ENCODE assay signal across 20 cellular contexts in genomic region chr10:71290806-71291205, GRCh38. TPM values are rescaled to one million over a fixed set of nuclear protein-coding genes. Genes with fewer than 3 reads are reported as not detected.
A peak's percentile ranks its signal among the peaks of the same experiment; 100 is the strongest.
DNase-seq lines count a peak whose midpoint lies in the region; ATAC-seq, FAIRE-seq and TF ChIP-seq lines count a peak whose summit lies in the region.
"Had no signal": no experiment of that assay in that cellular context is flagged by ENCODE, and none has a peak within 500 bp of the region (broad histone marks: within the 10 kb centered on the region; RNA-seq: fewer than 3 reads in every experiment).

No MANE protein-coding gene starts in this region.

- ATAC-seq in Right ventricle myocardium superior (ENCODE audit: poor library complexity) = no peak
- ATAC-seq in lower lobe of right lung = no peak

- no peak for TF ChIP-seq POLR2A in esophagus muscularis mucosa (IDR thresholded peaks at IDR 0.05; ENCODE audit: low read depth)

- no peak for TF ChIP-seq CTCF in right atrium auricular region (IDR thresholded peaks at IDR 0.05)
- no peak for TF ChIP-seq CTCF in lower lobe of right lung (IDR thresholded peaks at IDR 0.05)
- no peak for TF ChIP-seq CTCF in dorsolateral prefrontal cortex (IDR thresholded peaks at IDR 0.05 in 54 of 56, conservative IDR thresholded peaks at IDR 0.05 in 2 of 56; ENCODE audit: low read depth in 1 of 56, partially characterized antibody in 56 of 56)
- no peak for TF ChIP-seq CTCF in esophagus muscularis mucosa (IDR thresholded peaks at IDR 0.05)

- no peak for TF ChIP-seq EP300 in esophagus muscularis mucosa (IDR thresholded peaks at IDR 0.05)

- H3K27me3 ChIP-seq in right atrium auricular region (no peaks in the 10 kb centered on the region), lower lobe of right lung (ENCODE audit: low read depth) (no peaks in the 10 kb centered on the region), dorsolateral prefrontal cortex (no peaks in the 10 kb centered on the region), esophagus muscularis mucosa (no peaks in the 10 kb centered on the region)
- H3K27me3 ChIP-seq: BE2C, SJSA1 had no signal

- intact Hi-C loops in Right ventricle myocardium superior (cut with DNase I) = no loop called here
- intact Hi-C loops in lower lobe of right lung (cut with DNase I) = no loop called here
- intact Hi-C loops in dorsolateral prefrontal cortex (cut with DNase I) = no loop called here
- intact Hi-C loops in esophagus muscularis mucosa (cut with DNase I) = no loop called here

- DNase-seq in Right ventricle myocardium superior (peak; percentile 26), right atrium auricular region (ENCODE audit: low spot score) (no peak), RCC 7860 (ENCODE audit: low spot score) (peak; percentile 61), lower lobe of right lung (peak; percentile 35), dorsolateral prefrontal cortex (no peak), esophagus muscularis mucosa (ENCODE audit: extremely low spot score) (no peak), 8988T (no peak)
- DNase-seq: BE2C; CD4-positive, alpha-beta T cell; COR-L47; DMS79; NCI-H1092; NCI-H2029 treated with DMSO at 0.1 percent for 48 hours; NCI-H2171; NCI-H524 treated with DMSO at 0.1 percent for 48 hours; PC-9 had no signal

- H3K4me3 ChIP-seq in right atrium auricular region = no peak overlapping the region
- no peak overlapping the region for H3K4me3 ChIP-seq in lower lobe of right lung
- H3K4me3 ChIP-seq in dorsolateral prefrontal cortex = no peak overlapping the region
- no peak overlapping the region for H3K4me3 ChIP-seq in esophagus muscularis mucosa
- H3K4me3 ChIP-seq: PC-9, SJSA1 had no signal

- WGBS in esophagus muscularis mucosa = 93% methylated on average over 3 of the region's 17 CpGs

- H3K27ac ChIP-seq in right atrium auricular region = no peak overlapping the region
- no peak overlapping the region for H3K27ac ChIP-seq in lower lobe of right lung
- peak overlapping the region in 1 of 59 donors; percentile 43 for H3K27ac ChIP-seq in dorsolateral prefrontal cortex
- H3K27ac ChIP-seq in esophagus muscularis mucosa (replicated peaks in 1 of 4) = no peak overlapping the region
- H3K27ac ChIP-seq: PC-9, SJSA1 had no signal

- no peaks in the 10 kb centered on the region for H3K4me1 ChIP-seq in right atrium auricular region
- H3K4me1 ChIP-seq in lower lobe of right lung = peaks cover 15% of the 10 kb centered on the region
- H3K4me1 ChIP-seq in esophagus muscularis mucosa = peaks cover 0 to 5% (median 0%) of the 10 kb centered on the region in 4 donors
- H3K4me1 ChIP-seq: SJSA1 had no signal

- H3K9me3 ChIP-seq in right atrium auricular region (no peaks in the 10 kb centered on the region), lower lobe of right lung (no peaks in the 10 kb centered on the region), esophagus muscularis mucosa (no peaks in the 10 kb centered on the region)
- H3K9me3 ChIP-seq: BE2C, SJSA1 had no signal

- peaks cover 51% of the 10 kb centered on the region for H3K36me3 ChIP-seq in right atrium auricular region
- H3K36me3 ChIP-seq in lower lobe of right lung = peaks cover 53% of the 10 kb centered on the region
- H3K36me3 ChIP-seq in esophagus muscularis mucosa = peaks cover 0 to 80% (median 18%) of the 10 kb centered on the region in 4 donors
- H3K36me3 ChIP-seq: SJSA1 had no signal

- no peak for FAIRE-seq in RCC 7860 (lab: Jason Lieb, UNC)
- FAIRE-seq: A204.1, H1, HTR-8/SVneo had no signal

RNA-seq across cellular contexts. Expression of gene SLC29A3, which starts 28.3 kb away (rescaled TPM):
- 1.8 TPM for total RNA-seq in Right ventricle myocardium superior
- total RNA-seq in right atrium auricular region = 1 to 10 TPM; 1.8 to 2.9 TPM
- 13.2 TPM for total RNA-seq in lower lobe of right lung
- total RNA-seq in dorsolateral prefrontal cortex = 10 to 100 TPM in 36 of 120 experiments, 1 to 10 TPM in 84; 5.1 to 15.4 (median 9.2) TPM
- total RNA-seq in esophagus muscularis mucosa = 1 to 10 TPM; 4.0 to 6.9 (median 5.0) TPM

Comparison
In these comparisons a context has a peak if more than half of its experiments do, and no peak if none do; other contexts are left out.
1. DNase-seq: peak in Right ventricle myocardium superior (single experiment), RCC 7860 (single experiment) and lower lobe of right lung (single experiment); none in right atrium auricular region (single experiment), dorsolateral prefrontal cortex (0 of 10), esophagus muscularis mucosa (single experiment) and 8988T (single experiment).